In the genomic region with DNA sequence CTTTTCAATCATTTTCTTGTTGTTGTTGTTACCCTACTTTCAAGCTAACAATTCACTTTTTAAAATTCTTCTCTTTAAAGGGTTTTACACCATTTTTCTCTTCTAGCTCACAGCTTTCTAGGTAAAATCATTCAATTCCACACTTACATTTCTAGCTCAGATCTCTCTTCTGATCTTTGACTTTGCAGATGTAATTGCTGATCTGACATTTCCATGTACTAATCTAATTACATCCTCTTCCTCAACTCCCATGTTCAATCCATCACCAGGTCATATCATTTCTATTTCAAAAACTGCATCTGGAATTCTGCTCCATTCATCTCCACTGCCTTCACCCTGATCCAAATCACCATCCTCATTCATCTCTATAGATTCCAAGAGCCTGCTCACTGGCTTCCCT, we compare ENCODE assay signal across 1 cellular context.
TF ChIP-seq lines count a peak whose summit lies in the region.

No MANE protein-coding gene starts in this region.

TF ChIP-seq in GM23338, 12 proteins besides CTCF, POLR2A, EP300 and RAD21 (continued from another document):
- TF ChIP-seq CREB1 (CRISPR knock-in tag; IDR thresholded peaks at IDR 0.05; ENCODE audit: low read depth): no peak
